Comparison of ENCODE assay signal across 29 cellular contexts in genomic region chr15:74669627-74670026, GRCh38. TPM values are rescaled to one million over a fixed set of nuclear protein-coding genes. Genes with fewer than 3 reads are reported as not detected.
DNase-seq lines count a peak whose midpoint lies in the region; TF ChIP-seq lines count a peak whose summit lies in the region.
"Had no signal": no experiment of that assay in that cellular context is flagged by ENCODE, and none has a peak within 500 bp of the region (broad histone marks: within the 10 kb centered on the region; RNA-seq: fewer than 3 reads in every experiment).

No MANE protein-coding gene starts in this region.

- TF ChIP-seq CTCF in HEK293 (tag by site-specific recombination; IDR thresholded peaks at IDR 0.05) = no peak
- TF ChIP-seq CTCF in glutamatergic neuron (IDR thresholded peaks at IDR 0.05; ENCODE audit: partially characterized antibody, unreplicated experiment) = no peak

- H3K4me1 ChIP-seq in HEK293 (ENCODE audit: control insufficient read depth, insufficient read depth, low read length) = peaks cover 2% of the 10 kb centered on the region
- H3K4me1 ChIP-seq: BE2C, BLaER1 had no signal

- H3K4me1 Mint-ChIP-seq in glutamatergic neuron (ENCODE audit: low read depth, unreplicated experiment) = no peaks in the 10 kb centered on the region
- H3K4me1 Mint-ChIP-seq: B cell, CD14-positive monocyte had no signal

- H3K27ac ChIP-seq in HEK293 (ENCODE audit: extremely low read depth, low read depth, low read length) = no peak overlapping the region
- H3K27ac ChIP-seq: 22Rv1; A549; BLaER1; BLaER1 treated with 17β-estradiol and CSF1 and Interleukin-3, amounts not matched to agents 10 nM and 100 nM; C4-2B had no signal

- CTCF ChIA-PET in HEK293 (lab: Yijun Ruan, JAX) = interaction anchor here (0.7 to 1.7 kb wide), 6 partner anchors 12 to 287 kb away, joined by 3 to 7 read pairs (median 3); no protein-coding TSS in a partner anchor

- H3K9me3 ChIP-seq in HEK293 (ENCODE audit: control insufficient read depth, insufficient read depth, low read depth, low read length) = no peaks in the 10 kb centered on the region
- H3K9me3 ChIP-seq: A549; BE2C; BLaER1; BLaER1 treated with 17β-estradiol and CSF1 and Interleukin-3, amounts not matched to agents 10 nM and 100 nM; Caco-2 had no signal

- H3K36me3 Mint-ChIP-seq in glutamatergic neuron (ENCODE audit: unreplicated experiment) = no peaks in the 10 kb centered on the region

- peaks cover 2% of the 10 kb centered on the region for H3K27me3 Mint-ChIP-seq in glutamatergic neuron (ENCODE audit: unreplicated experiment)
- H3K27me3 Mint-ChIP-seq: B cell; CD4-positive, alpha-beta memory T cell; CD4-positive, alpha-beta T cell; CD4-positive, CD25-positive, alpha-beta regulatory T cell; CD8-positive, alpha-beta memory T cell had no signal

- peaks cover 49 to 51% of the 10 kb centered on the region in 2 experiments for H3K36me3 ChIP-seq in HEK293 (ENCODE audit: control insufficient read depth in 2 of 2, insufficient read depth in 1 of 2, low read length in 2 of 2)

- no peak overlapping the region for H3K4me3 Mint-ChIP-seq in glutamatergic neuron (ENCODE audit: unreplicated experiment)
- H3K4me3 Mint-ChIP-seq: B cell; CD14-positive monocyte; CD4-positive, alpha-beta memory T cell; CD4-positive, alpha-beta T cell; CD4-positive, CD25-positive, alpha-beta regulatory T cell; CD8-positive, alpha-beta memory T cell; CD8-positive, alpha-beta T cell had no signal

- POLR2A ChIA-PET in HEK293 (lab: Yijun Ruan, JAX) = interaction anchor here (1.0 kb wide), 1 partner anchor 71 kb away, joined by 3 read pairs; no protein-coding TSS in a partner anchor

- H3K27ac Mint-ChIP-seq in glutamatergic neuron (ENCODE audit: unreplicated experiment) = no peak overlapping the region
- H3K27ac Mint-ChIP-seq: B cell; CD14-positive monocyte; CD4-positive, alpha-beta memory T cell; CD4-positive, alpha-beta T cell; CD4-positive, CD25-positive, alpha-beta regulatory T cell; CD8-positive, alpha-beta T cell had no signal

- DNase-seq in glutamatergic neuron = no peak
- DNase-seq: 8988T; ACHN; AML-193; BE2C; C1 segment of cervical spinal cord; Caco-2; Calu3; CD4-positive, alpha-beta memory T cell; CD4-positive, alpha-beta T cell; CD4-positive, CD25-positive, alpha-beta regulatory T cell; CD8-positive, alpha-beta memory T cell; CD8-positive, alpha-beta T cell; COR-L47; DMS 273 treated with DMSO at 0.1 percent for 48 hours; DMS153; DMS53; DMS79; DMS79 treated with DMSO at 0.1 percent for 48 hours; DND-41; EL had no signal

- H3K9me3 Mint-ChIP-seq in glutamatergic neuron (ENCODE audit: unreplicated experiment) = no peaks in the 10 kb centered on the region
- H3K9me3 Mint-ChIP-seq: CD14-positive monocyte; CD4-positive, alpha-beta memory T cell; CD4-positive, alpha-beta T cell; CD4-positive, CD25-positive, alpha-beta regulatory T cell; CD8-positive, alpha-beta memory T cell; CD8-positive, alpha-beta T cell had no signal

- H3K4me3 ChIP-seq in HEK293 (ENCODE audit: low read depth, low read length) = no peak overlapping the region
- H3K4me3 ChIP-seq: A549; BLaER1; BLaER1 treated with 17β-estradiol and CSF1 and Interleukin-3, amounts not matched to agents 10 nM and 100 nM had no signal

TF ChIP-seq in HEK293, 187 proteins besides CTCF, POLR2A, EP300 and RAD21:
- peak; percentile 96 for TF ChIP-seq ZNF664 (tag by site-specific recombination; IDR thresholded peaks at IDR 0.05)
- TF ChIP-seq ZNF174 (tag by site-specific recombination; IDR thresholded peaks at IDR 0.05) = no peak
- TF ChIP-seq KLF16 (tag by site-specific recombination; IDR thresholded peaks at IDR 0.05) = no peak
- no peak for TF ChIP-seq ZNF391 (tag by site-specific recombination; IDR thresholded peaks at IDR 0.05; ENCODE audit: borderline replicate concordance, low read depth)
- no peak for TF ChIP-seq ELK4 (IDR thresholded peaks at IDR 0.05; ENCODE audit: borderline replicate concordance, low read depth, low read length)

RNA-seq across cellular contexts. Expression of gene EDC3, which starts 26.2 kb away (rescaled TPM):
- 66.0 TPM for total RNA-seq in glutamatergic neuron (ENCODE audit: unreplicated experiment)

RNA-seq across cellular contexts. Expression of gene CLK3, which starts 54.0 kb away (rescaled TPM):
- 99.7 TPM for total RNA-seq in glutamatergic neuron (ENCODE audit: unreplicated experiment)

RNA-seq across cellular contexts. Expression of gene CYP1A1, which starts 55.7 kb away (rescaled TPM):
- 0.27 TPM for total RNA-seq in glutamatergic neuron (ENCODE audit: unreplicated experiment)
- total RNA-seq: B cell; CD4-positive, alpha-beta T cell; CD4-positive, CD25-positive, alpha-beta regulatory T cell; CD8-positive, alpha-beta T cell had no signal
